In genomic region chr11:23997356-23997755, GRCh38 we compare ENCODE assay signal across 22 cellular contexts.
A peak's percentile ranks its signal among the peaks of the same experiment; 100 is the strongest.
DNase-seq lines count a peak whose midpoint lies in the region; ATAC-seq and FAIRE-seq lines count a peak whose summit lies in the region.
"Had no signal": no experiment of that assay in that cellular context is flagged by ENCODE, and none has a peak within 500 bp of the region (broad histone marks: within the 10 kb centered on the region; RNA-seq: fewer than 3 reads in every experiment).

No MANE protein-coding gene starts in this region.

- H3K27me3 ChIP-seq in small intestine (ENCODE audit: control insufficient read depth in 2 of 2, insufficient read depth in 2 of 2, low read length in 2 of 2) (no peaks in the 10 kb centered on the region), SJCRH30 (no peaks in the 10 kb centered on the region)
- H3K27me3 ChIP-seq: BLaER1 had no signal

- FAIRE-seq in small intestine (lab: Jason Lieb, UNC): no peak
- FAIRE-seq: A204.1, D721Med, G401.6, GM12892, H1 had no signal

- ATAC-seq in left colon (peak; percentile 23), GM19324 (IDR thresholded peaks at IDR 0.05; ENCODE audit: low FRiP score, unreplicated experiment) (no peak)
- ATAC-seq: CD8-positive, alpha-beta T cell had no signal

- 9 to 64% (median 48%) methylated on average over 1 of the region's 1 CpG for WGBS in small intestine, 3 donors

- H3K4me1 ChIP-seq in small intestine (ENCODE audit: control insufficient read depth in 2 of 2, insufficient read depth in 1 of 2, low read depth in 1 of 2, low read length in 1 of 2) (no peaks in the 10 kb centered on the region), SJCRH30 (no peaks in the 10 kb centered on the region)
- H3K4me1 ChIP-seq: BLaER1, Caco-2 had no signal

- no peaks in the 10 kb centered on the region for H3K9me3 ChIP-seq in small intestine (ENCODE audit: control insufficient read depth, low read depth)
- H3K9me3 ChIP-seq in SJCRH30 (replicated peaks): no peaks in the 10 kb centered on the region
- H3K9me3 ChIP-seq: Caco-2 had no signal

- DNase-seq in DMS53 (lab: John Stamatoyannopoulos, UW) (peak; percentile 5), DMS53 treated with DMSO at 0.1 percent for 48 hours (lab: John Stamatoyannopoulos, UW; ENCODE audit: unreplicated experiment) (no peak), left colon (no peak), small intestine (peak; percentile 71), SJCRH30 (no peak)
- DNase-seq: Caco-2; CD4-positive, CD25-positive, alpha-beta regulatory T cell; CD8-positive, alpha-beta T cell; DMS 273 treated with DMSO at 0.1 percent for 48 hours; DND-41; GM23248; H7; HCEC 1CT had no signal

- H3K36me3 ChIP-seq in small intestine (ENCODE audit: control insufficient read depth in 2 of 2, insufficient read depth in 2 of 2, low read length in 2 of 2) (no peaks in the 10 kb centered on the region), SJCRH30 (no peaks in the 10 kb centered on the region)
- H3K36me3 ChIP-seq: BLaER1 had no signal

- intact Hi-C loops in left colon (cut with DNase I, micrococcal nuclease): no loop called here

- H3K27ac ChIP-seq in small intestine (ENCODE audit: low read depth in 1 of 2, low read length in 1 of 2) (no peak overlapping the region), SJCRH30 (no peak overlapping the region)
- H3K27ac ChIP-seq: 22Rv1, BLaER1, C4-2B, GM23248 had no signal

- no peak overlapping the region for H3K4me3 ChIP-seq in small intestine (ENCODE audit: low read depth in 1 of 2, low read length in 2 of 2)
- no peak overlapping the region for H3K4me3 ChIP-seq in SJCRH30
- H3K4me3 ChIP-seq: BLaER1, GM23248 had no signal

Comparison
In these comparisons a context has a peak if more than half of its experiments do, and no peak if none do; other contexts are left out.
1. DNase-seq: peak in DMS53 (single experiment) and small intestine (single experiment); none in DMS53 treated with DMSO at 0.1 percent for 48 hours (single experiment), left colon (0 of 2) and SJCRH30 (0 of 2).